Comparison of ENCODE assay signal across 1 cellular context in genomic region chrX:27039332-27039731, GRCh38.
TF ChIP-seq lines count a peak whose summit lies in the region.

No MANE protein-coding gene starts in this region.

TF ChIP-seq in HepG2, 621 proteins besides CTCF, POLR2A, EP300 and RAD21 (continued from another document):
- TF ChIP-seq MAFF (IDR thresholded peaks at IDR 0.05; ENCODE audit: low read depth, low read length): 0 out of 2 replicates have a peak, but pooled peaks have one; percentile 51
- TF ChIP-seq POLR2AphosphoS5 (IDR thresholded peaks at IDR 0.05; ENCODE audit: low read depth, low read length): no peak
- TF ChIP-seq MAFK (conservative IDR thresholded peaks at IDR 0.05 in 1 of 2, IDR thresholded peaks at IDR 0.05 in 1 of 2; ENCODE audit: low read length in 2 of 2): peak in 1 of 2 experiments; percentile 68; a peak in 3 of 4 replicates
